8 cellular contexts compared by ENCODE assay signal in genomic region chr17:2089021-2089422, GRCh38. TPM values are rescaled to one million over a fixed set of nuclear protein-coding genes. Genes with fewer than 3 reads are reported as not detected.
DNase-seq lines count a peak whose midpoint lies in the region; ATAC-seq and TF ChIP-seq lines count a peak whose summit lies in the region.

No MANE protein-coding gene starts in this region.

- H3K27me3 Mint-ChIP-seq in T-helper 2 cell treated with Interferon-gamma antibody and Interleukin-4, amounts not matched to agents 5 μg/mL and 100 μg/mL, for 36 hours (ENCODE audit: low read depth), result no peaks in the 10 kb centered on the region
- no peaks in the 10 kb centered on the region for H3K27me3 Mint-ChIP-seq in activated T-helper 17 cell treated with anti-CD3 and anti-CD28 coated beads, Interleukin-2, amount 50 U/mL, for 72 hours

- no peak for DNase-seq in T-helper 2 cell treated with Interferon-gamma antibody and Interleukin-4, amounts not matched to agents 5 μg/mL and 100 μg/mL, for 36 hours (ENCODE audit: low spot score)
- DNase-seq in T-helper 2 cell, result no peak
- peak; percentile 48 to 71 for DNase-seq in lung microvascular endothelial cell (ENCODE audit: low read depth in 2 of 2)
- no peak for DNase-seq in NCI-H2081 (lab: John Stamatoyannopoulos, UW)
- no peak for DNase-seq in SIG-M5 (lab: John Stamatoyannopoulos, UW)
- no peak for DNase-seq in GM13976 (ENCODE audit: low spot score)

- TF ChIP-seq CTCF in GM13976 (IDR thresholded peaks at IDR 0.05; ENCODE audit: borderline replicate concordance, control extremely low read depth, extremely low read depth, insufficient read depth, missing control alignments), result no peak

- H3K4me3 Mint-ChIP-seq in T-helper 2 cell treated with Interferon-gamma antibody and Interleukin-4, amounts not matched to agents 5 μg/mL and 100 μg/mL, for 36 hours, result peak overlapping the region; percentile 88
- H3K4me3 Mint-ChIP-seq in activated T-helper 17 cell treated with anti-CD3 and anti-CD28 coated beads, Interleukin-2, amount 50 U/mL, for 72 hours, result peak overlapping the region; percentile 77

- peak overlapping the region; percentile 93 for H3K27ac Mint-ChIP-seq in T-helper 2 cell treated with Interferon-gamma antibody and Interleukin-4, amounts not matched to agents 5 μg/mL and 100 μg/mL, for 36 hours
- peak overlapping the region; percentile 82 for H3K27ac Mint-ChIP-seq in activated T-helper 17 cell treated with anti-CD3 and anti-CD28 coated beads, Interleukin-2, amount 50 U/mL, for 72 hours

- H3K9me3 Mint-ChIP-seq in T-helper 2 cell treated with Interferon-gamma antibody and Interleukin-4, amounts not matched to agents 5 μg/mL and 100 μg/mL, for 36 hours, result no peaks in the 10 kb centered on the region
- no peaks in the 10 kb centered on the region for H3K9me3 Mint-ChIP-seq in activated T-helper 17 cell treated with anti-CD3 and anti-CD28 coated beads, Interleukin-2, amount 50 U/mL, for 72 hours

- peaks cover 77% of the 10 kb centered on the region for H3K4me1 Mint-ChIP-seq in T-helper 2 cell treated with Interferon-gamma antibody and Interleukin-4, amounts not matched to agents 5 μg/mL and 100 μg/mL, for 36 hours (ENCODE audit: low read depth)
- H3K4me1 Mint-ChIP-seq in activated T-helper 17 cell treated with anti-CD3 and anti-CD28 coated beads, Interleukin-2, amount 50 U/mL, for 72 hours, result peaks cover 45% of the 10 kb centered on the region

- ATAC-seq in HG02981 (IDR thresholded peaks at IDR 0.05; ENCODE audit: unreplicated experiment), result peak; percentile 7
- ATAC-seq in activated T-helper 17 cell treated with anti-CD3 and anti-CD28 coated beads, Interleukin-2, amount 50 U/mL, for 72 hours (replicated peaks), result peak; percentile 32

- in situ Hi-C loops in GM13976 (cut with MboI; ENCODE audit: low sequenced_read_pairs, unreplicated experiment), result no loop called here

- peaks cover 24% of the 10 kb centered on the region for H3K36me3 Mint-ChIP-seq in T-helper 2 cell treated with Interferon-gamma antibody and Interleukin-4, amounts not matched to agents 5 μg/mL and 100 μg/mL, for 36 hours (ENCODE audit: low read depth)
- peaks cover 47% of the 10 kb centered on the region for H3K36me3 Mint-ChIP-seq in activated T-helper 17 cell treated with anti-CD3 and anti-CD28 coated beads, Interleukin-2, amount 50 U/mL, for 72 hours (ENCODE audit: low read depth)

RNA-seq across cellular contexts. Expression of gene HIC1, which starts 34.1 kb away (rescaled TPM):
- total RNA-seq in activated T-helper 17 cell treated with anti-CD3 and anti-CD28 coated beads, Interleukin-2, amount 50 U/mL, for 72 hours, result 10 to 100 TPM; 22.8 to 24.4 TPM
- 32.0 and 50.4 TPM in 2 replicates for total RNA-seq in lung microvascular endothelial cell

RNA-seq across cellular contexts. Expression of gene OVCA2, which starts 47.2 kb away (rescaled TPM):
- total RNA-seq in activated T-helper 17 cell treated with anti-CD3 and anti-CD28 coated beads, Interleukin-2, amount 50 U/mL, for 72 hours, result 10 to 100 TPM; 20.7 to 39.3 TPM
- 48.2 and 49.5 TPM in 2 replicates for total RNA-seq in lung microvascular endothelial cell

RNA-seq across cellular contexts. Expression of gene DPH1, which starts 59.1 kb away (rescaled TPM):
- 10 to 100 TPM; 36.9 to 40.2 TPM for total RNA-seq in activated T-helper 17 cell treated with anti-CD3 and anti-CD28 coated beads, Interleukin-2, amount 50 U/mL, for 72 hours
- 8.5 and 14.3 TPM in 2 replicates for total RNA-seq in lung microvascular endothelial cell

Comparison
In these comparisons a context has a peak if more than half of its experiments do, and no peak if none do; other contexts are left out.
1. DNase-seq: peak in lung microvascular endothelial cell (2 of 2); none in T-helper 2 cell treated with Interferon-gamma antibody and Interleukin-4, amounts not matched to agents 5 μg/mL and 100 μg/mL, for 36 hours (single experiment), T-helper 2 cell (0 of 5), NCI-H2081 (0 of 2), SIG-M5 (single experiment) and GM13976 (single experiment).